Comparison of ENCODE assay signal across 8 cellular contexts in the genomic region with DNA sequence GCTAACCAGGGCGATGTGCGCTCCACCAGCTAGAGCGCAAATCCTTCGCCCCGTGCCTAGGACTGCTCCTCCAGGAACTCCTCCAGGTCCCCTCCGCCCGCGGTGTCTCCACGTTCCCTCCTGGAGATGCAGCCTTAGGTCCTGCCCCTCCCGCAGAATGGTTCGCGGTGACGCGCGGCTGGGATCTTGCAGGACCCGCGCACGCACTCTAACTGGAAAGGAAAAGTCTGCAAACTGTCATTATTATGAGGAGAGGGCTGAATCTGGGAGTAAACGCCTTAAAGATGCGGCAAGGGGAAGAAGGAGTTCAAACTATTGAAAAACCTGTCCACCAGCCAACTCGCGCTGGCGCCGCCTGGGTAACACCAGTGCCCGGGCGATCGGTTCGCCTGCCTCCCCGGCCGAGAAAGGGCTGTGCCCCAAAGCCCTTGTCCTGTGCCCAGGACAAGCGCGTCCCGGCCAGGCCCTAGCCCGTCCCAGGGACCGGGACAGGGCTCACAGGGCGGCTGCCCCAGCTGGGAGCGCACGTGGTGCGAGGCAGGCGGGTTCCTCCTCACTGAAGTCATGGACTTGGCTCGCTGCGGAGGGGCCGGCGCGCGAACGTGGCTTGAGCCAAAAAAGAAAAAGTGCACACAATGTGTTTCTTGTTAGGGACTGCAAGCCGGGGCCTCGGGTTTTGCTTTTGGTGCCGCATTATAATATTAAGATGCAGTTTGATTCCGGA. TPM values are rescaled to one million over a fixed set of nuclear protein-coding genes. Genes with fewer than 3 reads are reported as not detected.
DNase-seq lines count a peak whose midpoint lies in the region; ATAC-seq, FAIRE-seq and TF ChIP-seq lines count a peak whose summit lies in the region.

No MANE protein-coding gene starts in this region.

- H3K27me3 ChIP-seq in duodenal mucosa (ENCODE audit: control insufficient read depth in 1 of 2, insufficient read depth in 2 of 2, low read length in 2 of 2), result no peaks in the 10 kb centered on the region
- no peaks in the 10 kb centered on the region; a peak in 1 of 5 replicates for H3K27me3 ChIP-seq in HepG2 (ENCODE audit: control insufficient read depth in 1 of 2, insufficient read depth in 2 of 2, low read length in 2 of 2)

- 97% methylated on average over 51 of the region's 51 CpGs for WGBS in HepG2 (ENCODE audit: low lambda C conversion rate)

- TF ChIP-seq POLR2A in HepG2 (IDR thresholded peaks at IDR 0.05; ENCODE audit: insufficient read depth in 1 of 2, low read depth in 2 of 2, low read length in 2 of 2), result no peak
- no peak for TF ChIP-seq POLR2A in H54 (IDR thresholded peaks at IDR 0.05; ENCODE audit: low read depth, low read length)

- peak overlapping the region; percentile 53 to 68 for H3K4me3 ChIP-seq in duodenal mucosa (ENCODE audit: low read depth in 1 of 2, low read length in 2 of 2)
- H3K4me3 ChIP-seq in HepG2 (replicated peaks in 1 of 3; ENCODE audit: insufficient read depth in 1 of 3, low read depth in 2 of 3, low read length in 3 of 3), result no peak overlapping the region; a peak in 1 of 6 replicates

- H3K9ac ChIP-seq in duodenal mucosa (ENCODE audit: low read depth in 1 of 2, low read length in 2 of 2) (peak overlapping the region; percentile 62 to 65), HepG2 (ENCODE audit: insufficient read depth, low read depth, low read length) (no peak overlapping the region)

- TF ChIP-seq CTCF in HepG2 (CRISPR knock-in tag; IDR thresholded peaks at IDR 0.05), result no peak

- no peak for TF ChIP-seq RAD21 in HepG2 (CRISPR knock-in tag; IDR thresholded peaks at IDR 0.05)

- H3K36me3 ChIP-seq in duodenal mucosa (ENCODE audit: control insufficient read depth in 1 of 2, insufficient read depth in 2 of 2, low read length in 2 of 2), result no peaks in the 10 kb centered on the region
- H3K36me3 ChIP-seq in HepG2 (replicated peaks in 1 of 2; ENCODE audit: control insufficient read depth in 1 of 2, insufficient read depth in 2 of 2, low read length in 2 of 2), result no peaks in the 10 kb centered on the region

- DNase-seq in HUDEP-2 (lab: John Stamatoyannopoulos, UW; ENCODE audit: unreplicated experiment in 76 of 76) (peak in 66 of 76 experiments; percentile 15 to 73 (median 58)), HepG2 (ENCODE audit: low spot score) (no peak), substantia nigra (lab: John Stamatoyannopoulos, UW) (peak in 48 of 49 donors; percentile 26 to 91 (median 80)), NOMO-1 (lab: John Stamatoyannopoulos, UW; ENCODE audit: unreplicated experiment in 2 of 2) (no peak), NCI-H345 (lab: John Stamatoyannopoulos, UW) (no peak), GF-D8 (lab: John Stamatoyannopoulos, UW) (no peak), H54 (ENCODE audit: insufficient read length, low spot score) (no peak)

- peak overlapping the region; percentile 86 for H3K27ac ChIP-seq in duodenal mucosa (ENCODE audit: low read depth, low read length)
- peak overlapping the region; percentile 27 for H3K27ac ChIP-seq in HepG2 (ENCODE audit: extremely low read length, insufficient read depth, low read length)
- peak overlapping the region; percentile 58 for H3K27ac ChIP-seq in substantia nigra (ENCODE audit: low read depth, low read length, poor library complexity, severe bottlenecking)

- TF ChIP-seq EP300 in HepG2 (IDR thresholded peaks at IDR 0.05; ENCODE audit: low read depth in 2 of 2, low read length in 2 of 2) (no peak), HepG2 (CRISPR knock-in tag; IDR thresholded peaks at IDR 0.05; ENCODE audit: borderline replicate concordance) (no peak)

- intact Hi-C loops in HepG2 (cut with micrococcal nuclease; ENCODE audit: unreplicated experiment), result no loop called here

- ATAC-seq in HepG2, result no peak

- FAIRE-seq in HepG2 (lab: Jason Lieb, UNC), result no peak
- no peak for FAIRE-seq in H54 (lab: Jason Lieb, UNC)

- CTCF ChIA-PET in HepG2 (lab: Yijun Ruan, JAX; ENCODE audit: low intra/inter-chr PET ratio, low total read pairs), result no interaction called here

- no TSS peak for BruUV-seq in HepG2 (replicated peaks; lab: Mats Ljungman, UMichigan)

- H3K4me1 ChIP-seq in duodenal mucosa (ENCODE audit: control insufficient read depth in 1 of 2, insufficient read depth in 2 of 2, low read length in 2 of 2), result peaks cover 26 to 33% of the 10 kb centered on the region in 2 donors
- peaks cover 36% of the 10 kb centered on the region for H3K4me1 ChIP-seq in HepG2 (ENCODE audit: insufficient read depth, low read length)

- POLR2A ChIA-PET in HepG2 (lab: Yijun Ruan, JAX), result interaction anchor here (7.2 kb wide), 1 partner anchor 41 kb away, joined by 188 read pairs; no protein-coding TSS in a partner anchor

- H2AFZ ChIP-seq in HepG2 (ENCODE audit: low read length), result no peak overlapping the region

- H3K9me3 ChIP-seq in duodenal mucosa (ENCODE audit: control insufficient read depth in 1 of 2, low read length in 2 of 2) (peaks cover 6 to 15% of the 10 kb centered on the region in 2 donors), HepG2 (ENCODE audit: low read length) (peaks cover 20% of the 10 kb centered on the region)

- no peaks in the 10 kb centered on the region for H4K20me1 ChIP-seq in HepG2 (ENCODE audit: insufficient read depth, low read length)

- peak overlapping the region; percentile 36; the same call in 1 of the 2 replicates for H3K4me2 ChIP-seq in HepG2 (ENCODE audit: low read depth, low read length)

- H3K79me2 ChIP-seq in HepG2 (ENCODE audit: insufficient read depth, low read length), result peaks cover 5% of the 10 kb centered on the region

- in situ Hi-C loops in HepG2 (cut with HindIII; ENCODE audit: extremely low pct_ligation_motif_present, low pct_unique_long_range_greater_than_20kb), result loop anchor here (5.0 kb wide), 2 partner anchors 49 to 569 kb away; no protein-coding TSS in a partner anchor

TF ChIP-seq in HepG2, 621 proteins besides CTCF, POLR2A, EP300 and RAD21 (continues in another document):
- TF ChIP-seq ZNF501 (CRISPR knock-in tag; IDR thresholded peaks at IDR 0.05) (peak; percentile 59; the same call in 1 of the 2 replicates), CEBPB (IDR thresholded peaks at IDR 0.05; ENCODE audit: borderline replicate concordance, low read depth, low read length) (no peak), STAG1 (CRISPR knock-in tag; IDR thresholded peaks at IDR 0.05) (no peak), ZNF350 (CRISPR knock-in tag; IDR thresholded peaks at IDR 0.05; ENCODE audit: borderline replicate concordance, low read depth) (0 out of 2 replicates have a peak, but pooled peaks have one; percentile 36)
- TF ChIP-seq, protein P1, sequence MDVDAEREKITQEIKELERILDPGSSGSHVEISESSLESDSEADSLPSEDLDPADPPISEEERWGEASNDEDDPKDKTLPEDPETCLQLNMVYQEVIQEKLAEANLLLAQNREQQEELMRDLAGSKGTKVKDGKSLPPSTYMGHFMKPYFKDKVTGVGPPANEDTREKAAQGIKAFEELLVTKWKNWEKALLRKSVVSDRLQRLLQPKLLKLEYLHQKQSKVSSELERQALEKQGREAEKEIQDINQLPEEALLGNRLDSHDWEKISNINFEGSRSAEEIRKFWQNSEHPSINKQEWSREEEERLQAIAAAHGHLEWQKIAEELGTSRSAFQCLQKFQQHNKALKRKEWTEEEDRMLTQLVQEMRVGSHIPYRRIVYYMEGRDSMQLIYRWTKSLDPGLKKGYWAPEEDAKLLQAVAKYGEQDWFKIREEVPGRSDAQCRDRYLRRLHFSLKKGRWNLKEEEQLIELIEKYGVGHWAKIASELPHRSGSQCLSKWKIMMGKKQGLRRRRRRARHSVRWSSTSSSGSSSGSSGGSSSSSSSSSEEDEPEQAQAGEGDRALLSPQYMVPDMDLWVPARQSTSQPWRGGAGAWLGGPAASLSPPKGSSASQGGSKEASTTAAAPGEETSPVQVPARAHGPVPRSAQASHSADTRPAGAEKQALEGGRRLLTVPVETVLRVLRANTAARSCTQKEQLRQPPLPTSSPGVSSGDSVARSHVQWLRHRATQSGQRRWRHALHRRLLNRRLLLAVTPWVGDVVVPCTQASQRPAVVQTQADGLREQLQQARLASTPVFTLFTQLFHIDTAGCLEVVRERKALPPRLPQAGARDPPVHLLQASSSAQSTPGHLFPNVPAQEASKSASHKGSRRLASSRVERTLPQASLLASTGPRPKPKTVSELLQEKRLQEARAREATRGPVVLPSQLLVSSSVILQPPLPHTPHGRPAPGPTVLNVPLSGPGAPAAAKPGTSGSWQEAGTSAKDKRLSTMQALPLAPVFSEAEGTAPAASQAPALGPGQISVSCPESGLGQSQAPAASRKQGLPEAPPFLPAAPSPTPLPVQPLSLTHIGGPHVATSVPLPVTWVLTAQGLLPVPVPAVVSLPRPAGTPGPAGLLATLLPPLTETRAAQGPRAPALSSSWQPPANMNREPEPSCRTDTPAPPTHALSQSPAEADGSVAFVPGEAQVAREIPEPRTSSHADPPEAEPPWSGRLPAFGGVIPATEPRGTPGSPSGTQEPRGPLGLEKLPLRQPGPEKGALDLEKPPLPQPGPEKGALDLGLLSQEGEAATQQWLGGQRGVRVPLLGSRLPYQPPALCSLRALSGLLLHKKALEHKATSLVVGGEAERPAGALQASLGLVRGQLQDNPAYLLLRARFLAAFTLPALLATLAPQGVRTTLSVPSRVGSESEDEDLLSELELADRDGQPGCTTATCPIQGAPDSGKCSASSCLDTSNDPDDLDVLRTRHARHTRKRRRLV (CRISPR knock-in tag; IDR thresholded peaks at IDR 0.05), result no peak

RNA-seq across cellular contexts. Expression of a gene that starts 5.5 kb away (rescaled TPM):
- 214 and 258 TPM in 2 replicates for total RNA-seq in HepG2 (2016; rRNA removed; fragmentation: Illumina TruSeq; extraction: Trizol)
- total RNA-seq in HepG2 (2016; cell fraction: cytosol; rRNA removed; fragmentation: Illumina TruSeq; extraction: Trizol; ENCODE audit: low read depth), result 123 and 125 TPM in 2 replicates
- 231 and 299 TPM in 2 replicates for total RNA-seq in HepG2 (2016; cell fraction: insoluble cytoplasmic fraction; rRNA removed; fragmentation: Illumina TruSeq; extraction: Trizol)
- total RNA-seq in HepG2 (2016; cell fraction: membrane; rRNA removed; fragmentation: Illumina TruSeq; extraction: Trizol), result 120 and 130 TPM in 2 replicates
- total RNA-seq in HepG2 (2016; cell fraction: nucleus; rRNA removed; fragmentation: Illumina TruSeq; extraction: Trizol), result 161 and 168 TPM in 2 replicates
- 610 and 719 TPM in 2 replicates for polyA plus RNA-seq in HepG2 (2011; rRNA removed)
- 553 and 655 TPM in 2 replicates for polyA plus RNA-seq in HepG2 (2011; cell fraction: cytosol; rRNA removed)
- 354 and 556 TPM in 2 replicates for polyA plus RNA-seq in HepG2 (2011; cell fraction: nucleus; rRNA removed)
- 144 and 150 TPM in 2 replicates for polyA plus RNA-seq in HepG2 (2012)
- 39.6 and 40.9 TPM in 2 replicates for polyA plus RNA-seq in HepG2 (2016; cell fraction: cytosol; fragmentation: Illumina TruSeq; extraction: Trizol; ENCODE audit: low read depth)
- polyA plus RNA-seq in HepG2 (2016; cell fraction: insoluble cytoplasmic fraction; fragmentation: Illumina TruSeq; extraction: Trizol; ENCODE audit: low read depth), result 355 and 371 TPM in 2 replicates
- 61.5 and 69.8 TPM in 2 replicates for polyA plus RNA-seq in HepG2 (2016; cell fraction: membrane; fragmentation: Illumina TruSeq; extraction: Trizol; ENCODE audit: low read depth)
- 375 and 408 TPM in 2 replicates for polyA plus RNA-seq in HepG2 (2016; cell fraction: nucleus; fragmentation: Illumina TruSeq; extraction: Trizol; ENCODE audit: insufficient read depth, low read depth)
- polyA minus RNA-seq in HepG2 (2011; rRNA and poly(A)+ RNA removed; ENCODE audit: low replicate concordance), result 143 and 451 TPM in 2 replicates
- polyA minus RNA-seq in HepG2 (2011; cell fraction: cytosol; rRNA and poly(A)+ RNA removed), result 138 and 177 TPM in 2 replicates
- 115 and 276 TPM in 2 replicates for polyA minus RNA-seq in HepG2 (2011; cell fraction: nucleus; rRNA and poly(A)+ RNA removed)

Comparison
In these comparisons a context has a peak if more than half of its experiments do, and no peak if none do; other contexts are left out.
1. DNase-seq: peak in HUDEP-2 (66 of 76) and substantia nigra (48 of 49); none in HepG2 (single experiment), NOMO-1 (0 of 2), NCI-H345 (single experiment), GF-D8 (single experiment) and H54 (single experiment).
2. H3K27ac ChIP-seq: peak in every context shown above with its lines; median percentile 86 in duodenal mucosa; 58 in substantia nigra; 27 in HepG2.
3. H3K4me3 ChIP-seq: peak in duodenal mucosa (2 of 2); none in HepG2 (0 of 3).